Comparison of ENCODE assay signal across 1 cellular context in genomic region chr19:46487178-46487801, GRCh38.
TF ChIP-seq lines count a peak whose summit lies in the region.

No MANE protein-coding gene starts in this region.

TF ChIP-seq in HepG2, 621 proteins besides CTCF, POLR2A, EP300 and RAD21:
- TF ChIP-seq ZNF124 (CRISPR knock-in tag; IDR thresholded peaks at IDR 0.05) = 0 out of 2 replicates have a peak, but pooled peaks have one; percentile 37
- 0 out of 2 replicates have a peak, but pooled peaks have one; percentile 26 for TF ChIP-seq ZNF788 (CRISPR knock-in tag; IDR thresholded peaks at IDR 0.05; ENCODE audit: borderline replicate concordance)
- peak; percentile 39; the same call in 1 of the 2 replicates for TF ChIP-seq THAP9 (CRISPR knock-in tag; IDR thresholded peaks at IDR 0.05; ENCODE audit: borderline replicate concordance)
- TF ChIP-seq ZNF768 (CRISPR knock-in tag; IDR thresholded peaks at IDR 0.05) = peak; percentile 87
- TF ChIP-seq ATF7-NPFF (CRISPR knock-in tag; IDR thresholded peaks at IDR 0.05; ENCODE audit: low read depth) = 0 out of 2 replicates have a peak, but pooled peaks have one; percentile 27
- TF ChIP-seq CBX1 (IDR thresholded peaks at IDR 0.05; ENCODE audit: low read depth) = no peak
- no peak for TF ChIP-seq SRF (IDR thresholded peaks at IDR 0.05; ENCODE audit: low read depth, low read length)
- TF ChIP-seq ZNF839 (CRISPR knock-in tag; IDR thresholded peaks at IDR 0.05; ENCODE audit: borderline replicate concordance) = peak; percentile 62; the same call in 1 of the 2 replicates
- no peak for TF ChIP-seq MED13 (CRISPR knock-in tag; IDR thresholded peaks at IDR 0.05)
- peak; percentile 8 for TF ChIP-seq XRCC5 (optimal IDR thresholded peaks at IDR 0.05; ENCODE audit: low read length)
- 0 out of 2 replicates have a peak, but pooled peaks have one; percentile 31 for TF ChIP-seq ZNF567 (CRISPR knock-in tag; IDR thresholded peaks at IDR 0.05; ENCODE audit: borderline replicate concordance)
- 0 out of 2 replicates have a peak, but pooled peaks have one; percentile 43 for TF ChIP-seq ZNF350 (CRISPR knock-in tag; IDR thresholded peaks at IDR 0.05; ENCODE audit: borderline replicate concordance, low read depth)
- no peak for TF ChIP-seq ZXDC (CRISPR knock-in tag; IDR thresholded peaks at IDR 0.05)
- 0 out of 2 replicates have a peak, but pooled peaks have one; percentile 5 for TF ChIP-seq NFKB2 (CRISPR knock-in tag; IDR thresholded peaks at IDR 0.05; ENCODE audit: borderline replicate concordance)
